1 cellular context compared by ENCODE assay signal in genomic region chr10:86752311-86752710, GRCh38.
TF ChIP-seq lines count a peak whose summit lies in the region.

No MANE protein-coding gene starts in this region.

TF ChIP-seq in H1, 55 proteins besides CTCF, POLR2A, EP300 and RAD21 (continued from another document):
- TF ChIP-seq HDAC2 (IDR thresholded peaks at IDR 0.05; ENCODE audit: borderline replicate concordance in 1 of 2, low read depth in 2 of 2, low read length in 2 of 2), result no peak
- TF ChIP-seq NANOG (IDR thresholded peaks at IDR 0.05; ENCODE audit: insufficient read depth, low read depth, low read length, poor library complexity, severe bottlenecking), result no peak
